In genomic region chr15:96326551-96327154, GRCh38 we compare ENCODE assay signal across 8 cellular contexts. TPM values are rescaled to one million over a fixed set of nuclear protein-coding genes. Genes with fewer than 3 reads are reported as not detected.
DNase-seq lines count a peak whose midpoint lies in the region; ATAC-seq, FAIRE-seq and TF ChIP-seq lines count a peak whose summit lies in the region.

No MANE protein-coding gene starts in this region.

- H3F3A ChIP-seq in neural progenitor cell (ENCODE audit: low read depth) = peaks cover 88% of the 10 kb centered on the region

- H3K4me1 ChIP-seq in endodermal cell (ENCODE audit: control insufficient read depth, insufficient read depth, low read length) = no peaks in the 10 kb centered on the region
- peaks cover 46% of the 10 kb centered on the region for H3K4me1 ChIP-seq in neural progenitor cell

- H3K27ac Mint-ChIP-seq in endodermal cell (no peak overlapping the region), neural progenitor cell (peak overlapping the region; percentile 99)

- H3K36me3 Mint-ChIP-seq in endodermal cell (ENCODE audit: low read depth) (no peaks in the 10 kb centered on the region), neural progenitor cell (peaks cover 3% of the 10 kb centered on the region)

- 0 to 1% methylated on average over 12 to 32 of the region's 32 CpGs for WGBS in endodermal cell (ENCODE audit: insufficient coverage in 1 of 2, insufficient read length in 1 of 2), 2 experiments

- H3K4me1 Mint-ChIP-seq in endodermal cell (peaks cover 35% of the 10 kb centered on the region), neural progenitor cell (peaks cover 52% of the 10 kb centered on the region)

- H3K9ac ChIP-seq in endodermal cell (ENCODE audit: extremely low read depth, low read length, poor library complexity, severe bottlenecking) = no peak overlapping the region
- H3K9ac ChIP-seq in neural progenitor cell = peak overlapping the region; percentile 16

- H3K9me3 ChIP-seq in endodermal cell (ENCODE audit: control insufficient read depth, low read length) (no peaks in the 10 kb centered on the region), neural progenitor cell (ENCODE audit: low read depth) (no peaks in the 10 kb centered on the region)

- H3K27me3 ChIP-seq in endodermal cell (ENCODE audit: control insufficient read depth, insufficient read depth, low read length, poor library complexity, severe bottlenecking) (peaks cover 90% of the 10 kb centered on the region), neural progenitor cell (peaks cover 28% of the 10 kb centered on the region)

- no peaks in the 10 kb centered on the region for H3K36me3 ChIP-seq in endodermal cell (ENCODE audit: control insufficient read depth, insufficient read depth, low read length)
- no peaks in the 10 kb centered on the region for H3K36me3 ChIP-seq in neural progenitor cell

- H3K27me3 Mint-ChIP-seq in endodermal cell (ENCODE audit: insufficient read depth) (peaks cover 93% of the 10 kb centered on the region), neural progenitor cell (ENCODE audit: insufficient read depth, low read depth) (peaks cover 7% of the 10 kb centered on the region)

- peak overlapping the region; percentile 97 for H3K4me2 ChIP-seq in neural progenitor cell

- ATAC-seq in HG03571 (IDR thresholded peaks at IDR 0.05; ENCODE audit: unreplicated experiment) (no peak), HG03045 (IDR thresholded peaks at IDR 0.05; ENCODE audit: unreplicated experiment) (no peak)

- peak overlapping the region; percentile 52 for H3K4me3 Mint-ChIP-seq in endodermal cell
- H3K4me3 Mint-ChIP-seq in neural progenitor cell = peak overlapping the region; percentile 98

- FAIRE-seq in GM12891 (lab: Jason Lieb, UNC) = no peak

- DNase-seq in GM12891 (ENCODE audit: insufficient read length, low spot score) (no peak), NOMO-1 (lab: John Stamatoyannopoulos, UW; ENCODE audit: unreplicated experiment in 2 of 2) (peak; percentile 79 to 83), endodermal cell (peak; percentile 84), neural progenitor cell (ENCODE audit: low spot score) (peak; percentile 78), RKO (ENCODE audit: low spot score) (no peak)
- no peak for DNase-seq in activated CD4-positive, CD25-positive, alpha-beta regulatory T cell treated with anti-CD3 and anti-CD28 coated beads, Interleukin-2, amount 50 U/mL, for 72 hours

- no peak for TF ChIP-seq POLR2A in GM12891 (IDR thresholded peaks at IDR 0.05; ENCODE audit: low read depth, low read length)

- H3K9me3 Mint-ChIP-seq in endodermal cell (no peaks in the 10 kb centered on the region), neural progenitor cell (peaks cover 2% of the 10 kb centered on the region)

- peaks cover 12% of the 10 kb centered on the region for H4K20me1 ChIP-seq in neural progenitor cell (ENCODE audit: low read depth)

- H2AFZ ChIP-seq in neural progenitor cell (replicated peaks) = no peak overlapping the region

- H3K4me3 ChIP-seq in endodermal cell (ENCODE audit: low read length) = peak overlapping the region; percentile 90
- peak overlapping the region; percentile 74 for H3K4me3 ChIP-seq in neural progenitor cell

- TF ChIP-seq CTCF in endodermal cell (conservative IDR thresholded peaks at IDR 0.05) = no peak
- TF ChIP-seq CTCF in neural progenitor cell (IDR thresholded peaks at IDR 0.05) = no peak

- peaks cover 72% of the 10 kb centered on the region for H3K79me2 ChIP-seq in neural progenitor cell (ENCODE audit: low read depth)

- H3K27ac ChIP-seq in endodermal cell (ENCODE audit: low read depth, low read length) (peak overlapping the region; percentile 30), neural progenitor cell (no peak overlapping the region)

TF ChIP-seq in GM12891, 5 proteins besides CTCF, POLR2A, EP300 and RAD21:
- TF ChIP-seq TAF1 (IDR thresholded peaks at IDR 0.05; ENCODE audit: low read depth, low read length) = 0 out of 2 replicates have a peak, but pooled peaks have one; percentile 6
- no peak for TF ChIP-seq PAX5 (IDR thresholded peaks at IDR 0.05; ENCODE audit: insufficient read depth, low read length, severe bottlenecking)
- TF ChIP-seq SPI1 (IDR thresholded peaks at IDR 0.05; ENCODE audit: low read depth, low read length) = peak; percentile 79

RNA-seq across cellular contexts. Expression of gene NR2F2, which starts 3.8 kb away (rescaled TPM):
- polyA plus RNA-seq in GM12891 (2012; ENCODE audit: low read depth, missing spikeins) = 14.7 TPM
- total RNA-seq in endodermal cell = 1 to 10 TPM in 1 of 2 donors, under 1 TPM in 1; 0.73 to 3.3 TPM
- polyA plus RNA-seq in endodermal cell (2013, experiment 1 of 2) = 54.2 TPM
- 40.9 TPM for polyA plus RNA-seq in endodermal cell (2013, experiment 2 of 2)
- 24.6 and 32.1 TPM in 2 replicates for total RNA-seq in neural progenitor cell (ENCODE audit: low replicate concordance)

Comparison
In these comparisons a context has a peak if more than half of its experiments do, and no peak if none do; other contexts are left out.
1. DNase-seq: peak in NOMO-1 (2 of 2), endodermal cell (single experiment) and neural progenitor cell (single experiment); none in GM12891 (single experiment), RKO (single experiment) and activated CD4-positive, CD25-positive, alpha-beta regulatory T cell treated with anti-CD3 and anti-CD28 coated beads, Interleukin-2, amount 50 U/mL, for 72 hours (single experiment).